Comparison of ENCODE assay signal across 1 cellular context in genomic region chr1:2523191-2523890, GRCh38.
A peak's percentile ranks its signal among the peaks of the same experiment; 100 is the strongest.
TF ChIP-seq lines count a peak whose summit lies in the region.

No MANE protein-coding gene starts in this region.

TF ChIP-seq in H1, 55 proteins besides CTCF, POLR2A, EP300 and RAD21:
- TF ChIP-seq, protein P1, sequence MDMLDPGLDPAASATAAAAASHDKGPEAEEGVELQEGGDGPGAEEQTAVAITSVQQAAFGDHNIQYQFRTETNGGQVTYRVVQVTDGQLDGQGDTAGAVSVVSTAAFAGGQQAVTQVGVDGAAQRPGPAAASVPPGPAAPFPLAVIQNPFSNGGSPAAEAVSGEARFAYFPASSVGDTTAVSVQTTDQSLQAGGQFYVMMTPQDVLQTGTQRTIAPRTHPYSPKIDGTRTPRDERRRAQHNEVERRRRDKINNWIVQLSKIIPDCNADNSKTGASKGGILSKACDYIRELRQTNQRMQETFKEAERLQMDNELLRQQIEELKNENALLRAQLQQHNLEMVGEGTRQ (IDR thresholded peaks at IDR 0.05; ENCODE audit: low read length), result no peak
- peak in 1 of 2 experiments; percentile 49; a peak in 1 of 4 replicates for TF ChIP-seq SIN3A (conservative IDR thresholded peaks at IDR 0.05 in 1 of 2, IDR thresholded peaks at IDR 0.05 in 1 of 2; ENCODE audit: low read depth in 1 of 2, low read length in 2 of 2)
- TF ChIP-seq GABPA (IDR thresholded peaks at IDR 0.05; ENCODE audit: borderline replicate concordance, insufficient read depth, low read length), result peak; percentile 51; the same call in 1 of the 2 replicates
TF ChIP-seq in H1: peak in this region for 2.
